Comparison of ENCODE assay signal across 8 cellular contexts in genomic region chr4:118850813-118851173, GRCh38. TPM values are rescaled to one million over a fixed set of nuclear protein-coding genes. Genes with fewer than 3 reads are reported as not detected.
DNase-seq lines count a peak whose midpoint lies in the region; ATAC-seq lines count a peak whose summit lies in the region.

No MANE protein-coding gene starts in this region.

- peaks cover 5% of the 10 kb centered on the region for H3K9me3 Mint-ChIP-seq in T-helper 1 cell treated with Interleukin-12 subunit alpha and Interleukin-12 subunit beta and Interleukin-4 antibody, amounts not matched to agents 30 μg/mL and 1 μg/mL, for 36 hours
- H3K9me3 Mint-ChIP-seq in central memory CD8-positive, alpha-beta T cell, result no peaks in the 10 kb centered on the region

- H3K4me1 Mint-ChIP-seq in T-helper 1 cell treated with Interleukin-12 subunit alpha and Interleukin-12 subunit beta and Interleukin-4 antibody, amounts not matched to agents 30 μg/mL and 1 μg/mL, for 36 hours (ENCODE audit: low read depth), result peaks cover 22% of the 10 kb centered on the region
- peaks cover 12% of the 10 kb centered on the region for H3K4me1 Mint-ChIP-seq in central memory CD8-positive, alpha-beta T cell

- H3K36me3 ChIP-seq in neuronal stem cell (replicated peaks in 1 of 2; ENCODE audit: control insufficient read depth in 2 of 2, insufficient read depth in 2 of 2, low read length in 2 of 2), result no peaks in the 10 kb centered on the region

- H3K79me1 ChIP-seq in neuronal stem cell (ENCODE audit: low read depth, low read length), result no peaks in the 10 kb centered on the region

- no peak overlapping the region for H3K23ac ChIP-seq in neuronal stem cell (ENCODE audit: low read depth, low read length, poor library complexity)

- H3K27me3 ChIP-seq in neuronal stem cell (ENCODE audit: control insufficient read depth in 3 of 3, insufficient read depth in 3 of 3, low read depth in 1 of 3, low read length in 3 of 3), result no peaks in the 10 kb centered on the region

- no peak overlapping the region for H4K8ac ChIP-seq in neuronal stem cell (ENCODE audit: low read depth, low read length)

- H3K27me3 Mint-ChIP-seq in T-helper 1 cell treated with Interleukin-12 subunit alpha and Interleukin-12 subunit beta and Interleukin-4 antibody, amounts not matched to agents 30 μg/mL and 1 μg/mL, for 36 hours (ENCODE audit: low read depth), result peaks cover 17% of the 10 kb centered on the region
- H3K27me3 Mint-ChIP-seq in central memory CD8-positive, alpha-beta T cell, result peaks cover 10% of the 10 kb centered on the region

- no peak overlapping the region for H2BK15ac ChIP-seq in neuronal stem cell (ENCODE audit: low read length)

- H3K9ac ChIP-seq in neuronal stem cell (ENCODE audit: low read depth, low read length, poor library complexity), result no peak overlapping the region

- peak overlapping the region; percentile 69 for H2AFZ ChIP-seq in neuronal stem cell (ENCODE audit: low read length)

- no peak overlapping the region for H3K18ac ChIP-seq in neuronal stem cell (ENCODE audit: low read length)

- H3K27ac Mint-ChIP-seq in T-helper 1 cell treated with Interleukin-12 subunit alpha and Interleukin-12 subunit beta and Interleukin-4 antibody, amounts not matched to agents 30 μg/mL and 1 μg/mL, for 36 hours, result peak overlapping the region; percentile 98
- H3K27ac Mint-ChIP-seq in central memory CD8-positive, alpha-beta T cell (ENCODE audit: low read depth), result peak overlapping the region; percentile 93

- peaks cover 17% of the 10 kb centered on the region for H3K36me3 Mint-ChIP-seq in T-helper 1 cell treated with Interleukin-12 subunit alpha and Interleukin-12 subunit beta and Interleukin-4 antibody, amounts not matched to agents 30 μg/mL and 1 μg/mL, for 36 hours (ENCODE audit: low read depth)
- H3K36me3 Mint-ChIP-seq in central memory CD8-positive, alpha-beta T cell (ENCODE audit: insufficient read depth), result peaks cover 6% of the 10 kb centered on the region

- peak overlapping the region; percentile 98 for H3K4me3 Mint-ChIP-seq in T-helper 1 cell treated with Interleukin-12 subunit alpha and Interleukin-12 subunit beta and Interleukin-4 antibody, amounts not matched to agents 30 μg/mL and 1 μg/mL, for 36 hours
- H3K4me3 Mint-ChIP-seq in central memory CD8-positive, alpha-beta T cell, result peak overlapping the region; percentile 85

- H3K4ac ChIP-seq in neuronal stem cell (ENCODE audit: low read length), result no peak overlapping the region

- H3K4me1 ChIP-seq in neuronal stem cell (ENCODE audit: control insufficient read depth in 2 of 2, insufficient read depth in 1 of 2, low read depth in 1 of 2, low read length in 2 of 2), result no peaks in the 10 kb centered on the region

- no peak overlapping the region for H3K4me3 ChIP-seq in neuronal stem cell (ENCODE audit: low read length in 2 of 2)

- no peaks in the 10 kb centered on the region for H3K9me3 ChIP-seq in neuronal stem cell (replicated peaks in 1 of 2; ENCODE audit: control insufficient read depth in 2 of 2, insufficient read depth in 1 of 2, low read depth in 1 of 2, low read length in 2 of 2)

- H2BK5ac ChIP-seq in neuronal stem cell (ENCODE audit: low read length), result no peak overlapping the region

- no peak overlapping the region for H2AK5ac ChIP-seq in neuronal stem cell (ENCODE audit: low read depth, low read length)

- no peak overlapping the region for H4K91ac ChIP-seq in neuronal stem cell (ENCODE audit: low read depth, low read length, poor library complexity)

- ATAC-seq in HG03135 (IDR thresholded peaks at IDR 0.05; ENCODE audit: unreplicated experiment) (peak; percentile 25), HG03159 (IDR thresholded peaks at IDR 0.05; ENCODE audit: unreplicated experiment) (no peak)
- no peak for ATAC-seq in central memory CD8-positive, alpha-beta T cell (replicated peaks; ENCODE audit: extremely low read depth, poor library complexity, severe bottlenecking)

- H3K27ac ChIP-seq in neuronal stem cell (replicated peaks; ENCODE audit: low read length), result no peak overlapping the region

- no peak overlapping the region for H3K4me2 ChIP-seq in neuronal stem cell (ENCODE audit: insufficient read depth, low read length, poor library complexity, severe bottlenecking)

- H3K14ac ChIP-seq in neuronal stem cell (ENCODE audit: low read length), result no peak overlapping the region

- no peak overlapping the region for H2BK120ac ChIP-seq in neuronal stem cell (ENCODE audit: low read depth, low read length)

- DNase-seq in T-helper 1 cell (no peak), neuronal stem cell (ENCODE audit: low spot score) (no peak), NOMO-1 (lab: John Stamatoyannopoulos, UW; ENCODE audit: unreplicated experiment in 2 of 2) (no peak), GM03348 (ENCODE audit: low spot score) (no peak)
- DNase-seq in central memory CD8-positive, alpha-beta T cell (ENCODE audit: low spot score in 2 of 2), result no peak

- no CpG with 5 or more reads among the region's 3 CpGs for WGBS in neuronal stem cell (ENCODE audit: extremely low coverage in 2 of 2, insufficient read length in 2 of 2, insufficient replicate concordance in 1 of 2), 2 donors

- H2BK12ac ChIP-seq in neuronal stem cell (ENCODE audit: low read length), result no peak overlapping the region

RNA-seq across cellular contexts. Expression of gene SEC24D, which starts 14.9 kb away (rescaled TPM):
- 17.8 TPM for polyA plus RNA-seq in neuronal stem cell (2013, experiment 1 of 2)
- polyA plus RNA-seq in neuronal stem cell (2013, experiment 2 of 2), result 16.4 TPM

RNA-seq across cellular contexts. Expression of gene SYNPO2, which starts 37.9 kb away (rescaled TPM):
- polyA plus RNA-seq in neuronal stem cell (2013, experiment 1 of 2), result 0.04 TPM
- 0.03 TPM for polyA plus RNA-seq in neuronal stem cell (2013, experiment 2 of 2)
